Comparison of ENCODE assay signal across 1 cellular context in genomic region chr1:1231400-1232223, GRCh38.
TF ChIP-seq lines count a peak whose summit lies in the region.

SDF4 (minus strand) TSS chr1:1232001; CDS start chr1:1228772, 3,229 bp downstream.

TF ChIP-seq in K562, 482 proteins besides CTCF, POLR2A, EP300 and RAD21 (continued from another document and continues in another):
- TF ChIP-seq ZNF518B (CRISPR knock-in tag; IDR thresholded peaks at IDR 0.05) (no peak), MNT (conservative IDR thresholded peaks at IDR 0.05) (peak in 1 of 2 experiments; percentile 86), HDAC3 (IDR thresholded peaks at IDR 0.05; ENCODE audit: borderline replicate concordance, partially characterized antibody) (no peak), NFIC (IDR thresholded peaks at IDR 0.05) (no peak), ZNF586 (CRISPR knock-in tag; conservative IDR thresholded peaks at IDR 0.05) (no peak), E2F8 (IDR thresholded peaks at IDR 0.05; ENCODE audit: low read depth, partially characterized antibody) (peak; percentile 84), ZNF253 (CRISPR knock-in tag; conservative IDR thresholded peaks at IDR 0.05) (no peak), HDAC2 (IDR thresholded peaks at IDR 0.05) (no peak), TBL1XR1 (IDR thresholded peaks at IDR 0.05; ENCODE audit: low read length in 2 of 2) (no peak; a peak in 1 of 4 replicates), ZNF512 (tag; IDR thresholded peaks at IDR 0.05) (no peak), WHSC1 (IDR thresholded peaks at IDR 0.05; ENCODE audit: low read length) (no peak), SNRNP70 (optimal IDR thresholded peaks at IDR 0.05; ENCODE audit: low read depth, low read length) (no peak), ZBTB8A (IDR thresholded peaks at IDR 0.05; ENCODE audit: partially characterized antibody) (no peak), GABPB1 (CRISPR knock-in tag; IDR thresholded peaks at IDR 0.05) (peak; percentile 88), CAMTA2 (CRISPR knock-in tag; conservative IDR thresholded peaks at IDR 0.05) (peak; percentile 75; the same call in 1 of the 2 replicates), MYNN (IDR thresholded peaks at IDR 0.05) (no peak), MYNN (CRISPR knock-in tag; IDR thresholded peaks at IDR 0.05) (peak; percentile 67; the same call in 1 of the 2 replicates), TOE1 (IDR thresholded peaks at IDR 0.05; ENCODE audit: borderline replicate concordance) (no peak; the same call in 1 of the 2 replicates), TOE1 (CRISPR knock-in tag; IDR thresholded peaks at IDR 0.05; ENCODE audit: borderline replicate concordance, low read depth) (no peak), MBD1 (CRISPR knock-in tag; IDR thresholded peaks at IDR 0.05) (no peak), TSHZ1 (CRISPR knock-in tag; IDR thresholded peaks at IDR 0.05) (no peak), ZNF609 (CRISPR knock-in tag; IDR thresholded peaks at IDR 0.05; ENCODE audit: borderline replicate concordance) (no peak), ESRRB (CRISPR knock-in tag; IDR thresholded peaks at IDR 0.05; ENCODE audit: borderline replicate concordance) (no peak), FOS (IDR thresholded peaks at IDR 0.05; ENCODE audit: extremely low read depth, insufficient read length) (peak; percentile 88), ZBTB2 (IDR thresholded peaks at IDR 0.05) (no peak), ZNF280A (IDR thresholded peaks at IDR 0.05; ENCODE audit: low read depth, partially characterized antibody) (no peak), HDAC1 (IDR thresholded peaks at IDR 0.05) (peak in 1 of 2 experiments; percentile 17; a peak in 2 of 4 replicates), ETV1 (tag; conservative IDR thresholded peaks at IDR 0.05; ENCODE audit: low read depth) (peak; percentile 47; the same call in 1 of the 2 replicates), BHLHE40 (IDR thresholded peaks at IDR 0.05; ENCODE audit: low read length) (peak; percentile 49; the same call in 1 of the 2 replicates)
